Comparison of ENCODE assay signal across 1 cellular context in the genomic region with DNA sequence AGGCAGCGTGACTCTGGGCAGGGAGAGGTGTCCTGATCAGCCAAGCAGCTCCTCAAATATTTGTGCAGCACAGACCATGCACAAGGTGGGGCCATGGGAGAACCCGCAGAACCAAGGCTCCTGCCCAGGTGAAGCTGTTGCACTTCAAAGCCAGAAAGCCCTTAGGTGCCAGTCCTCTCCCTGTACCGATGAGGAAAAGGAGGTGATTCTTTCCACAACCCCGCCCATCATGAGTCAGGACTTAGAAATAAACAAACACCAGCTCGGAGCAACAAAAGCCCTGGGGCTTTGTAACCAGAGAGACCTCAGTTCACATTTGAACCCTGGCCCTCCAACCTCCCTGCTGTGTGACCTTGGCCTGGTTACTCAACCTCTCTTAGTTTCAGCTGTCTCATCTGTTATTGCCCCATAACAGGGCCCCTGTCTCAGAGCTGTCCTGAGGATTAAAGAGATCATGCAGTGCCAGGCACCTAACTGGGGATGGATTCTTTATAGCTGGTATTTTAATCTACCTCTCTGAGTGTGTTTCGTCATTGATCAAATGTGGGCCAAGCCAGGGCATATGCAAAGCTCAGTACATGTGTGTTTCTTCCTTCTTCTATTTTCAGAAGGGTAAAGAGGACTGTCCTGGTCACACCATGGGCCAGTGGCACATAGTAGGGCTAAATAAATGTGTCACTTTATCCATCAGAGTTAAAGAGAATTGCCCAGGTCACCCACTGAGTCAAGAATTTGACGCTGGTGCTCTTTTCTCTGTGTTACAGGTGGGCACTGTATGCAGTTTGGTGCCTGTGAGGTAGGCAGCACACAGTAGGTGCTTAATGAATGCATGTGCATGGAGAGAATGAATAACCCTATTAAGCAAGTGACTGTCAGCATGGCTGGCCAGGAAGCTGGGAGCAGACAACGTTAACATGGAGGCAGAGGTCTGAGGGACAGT.
TF ChIP-seq lines count a peak whose summit lies in the region.

No MANE protein-coding gene starts in this region.

TF ChIP-seq in HepG2, 621 proteins besides CTCF, POLR2A, EP300 and RAD21 (continued from another document and continues in another):
- TF ChIP-seq, protein P1, sequence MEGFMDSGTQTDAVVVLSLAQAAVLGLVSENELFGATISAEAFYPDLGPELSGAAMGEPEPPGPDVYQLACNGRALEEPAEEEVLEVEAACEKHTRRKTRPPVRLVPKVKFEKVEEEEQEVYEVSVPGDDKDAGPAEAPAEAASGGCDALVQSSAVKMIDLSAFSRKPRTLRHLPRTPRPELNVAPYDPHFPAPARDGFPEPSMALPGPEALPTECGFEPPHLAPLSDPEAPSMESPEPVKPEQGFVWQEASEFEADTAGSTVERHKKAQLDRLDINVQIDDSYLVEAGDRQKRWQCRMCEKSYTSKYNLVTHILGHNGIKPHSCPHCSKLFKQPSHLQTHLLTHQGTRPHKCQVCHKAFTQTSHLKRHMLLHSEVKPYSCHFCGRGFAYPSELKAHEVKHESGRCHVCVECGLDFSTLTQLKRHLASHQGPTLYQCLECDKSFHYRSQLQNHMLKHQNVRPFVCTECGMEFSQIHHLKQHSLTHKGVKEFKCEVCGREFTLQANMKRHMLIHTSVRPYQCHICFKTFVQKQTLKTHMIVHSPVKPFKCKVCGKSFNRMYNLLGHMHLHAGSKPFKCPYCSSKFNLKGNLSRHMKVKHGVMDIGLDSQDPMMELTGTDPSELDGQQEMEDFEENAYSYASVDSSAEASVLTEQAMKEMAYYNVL (CRISPR knock-in tag; IDR thresholded peaks at IDR 0.05; ENCODE audit: borderline replicate concordance), result peak; percentile 14; the same call in 1 of the 2 replicates
- TF ChIP-seq ZSCAN29 (CRISPR knock-in tag; conservative IDR thresholded peaks at IDR 0.05) (peak; percentile 71; the same call in 1 of the 2 replicates), XBP1 (CRISPR knock-in tag; IDR thresholded peaks at IDR 0.05) (no peak), ZSCAN31 (CRISPR knock-in tag; IDR thresholded peaks at IDR 0.05; ENCODE audit: low read depth) (no peak), PPARG (CRISPR knock-in tag; conservative IDR thresholded peaks at IDR 0.05) (peak; percentile 87), ZNF761 (CRISPR knock-in tag; conservative IDR thresholded peaks at IDR 0.05) (0 out of 2 replicates have a peak, but pooled peaks have one; percentile 23), REPIN1 (CRISPR knock-in tag; IDR thresholded peaks at IDR 0.05; ENCODE audit: borderline replicate concordance, low read depth) (0 out of 2 replicates have a peak, but pooled peaks have one; percentile 24), ZNF331 (CRISPR knock-in tag; IDR thresholded peaks at IDR 0.05) (peak; percentile 55; the same call in 1 of the 2 replicates), ZNF317 (CRISPR knock-in tag; IDR thresholded peaks at IDR 0.05) (0 out of 2 replicates have a peak, but pooled peaks have one; percentile 31), RBFOX2 (IDR thresholded peaks at IDR 0.05; ENCODE audit: low read depth, low read length) (0 out of 2 replicates have a peak, but pooled peaks have one; percentile 28), SAP130 (CRISPR knock-in tag; IDR thresholded peaks at IDR 0.05; ENCODE audit: low read depth) (peak; percentile 70), ZNF10 (CRISPR knock-in tag; IDR thresholded peaks at IDR 0.05; ENCODE audit: borderline replicate concordance, low read depth) (no peak), ZBTB8A (CRISPR knock-in tag; IDR thresholded peaks at IDR 0.05; ENCODE audit: borderline replicate concordance, low read depth) (0 out of 2 replicates have a peak, but pooled peaks have one; percentile 53), ZNF225 (CRISPR knock-in tag; IDR thresholded peaks at IDR 0.05) (0 out of 2 replicates have a peak, but pooled peaks have one; percentile 9), ASH2L (IDR thresholded peaks at IDR 0.05; ENCODE audit: insufficient read length, low read depth, low read length) (peak; percentile 39), KDM6A (CRISPR knock-in tag; IDR thresholded peaks at IDR 0.05; ENCODE audit: low read depth) (peak; percentile 72; the same call in 1 of the 2 replicates), MZF1 (CRISPR knock-in tag; IDR thresholded peaks at IDR 0.05; ENCODE audit: borderline replicate concordance) (no peak), REL (CRISPR knock-in tag; conservative IDR thresholded peaks at IDR 0.05) (no peak), FOXJ3 (CRISPR knock-in tag; IDR thresholded peaks at IDR 0.05; ENCODE audit: borderline replicate concordance) (no peak; the same call in 1 of the 2 replicates), ZNF543 (CRISPR knock-in tag; IDR thresholded peaks at IDR 0.05) (peak; percentile 47; the same call in 1 of the 2 replicates), MYC (CRISPR knock-in tag; IDR thresholded peaks at IDR 0.05; ENCODE audit: borderline replicate concordance) (no peak), KMT2B (CRISPR knock-in tag; IDR thresholded peaks at IDR 0.05) (0 out of 2 replicates have a peak, but pooled peaks have one; percentile 54), ZNF296 (CRISPR knock-in tag; conservative IDR thresholded peaks at IDR 0.05) (no peak), CEBPG (CRISPR knock-in tag; IDR thresholded peaks at IDR 0.05) (peak; percentile 94), RELA (CRISPR knock-in tag; IDR thresholded peaks at IDR 0.05) (no peak), EHMT2 (IDR thresholded peaks at IDR 0.05; ENCODE audit: borderline replicate concordance, low read depth, low read length) (no peak), NCOR1 (IDR thresholded peaks at IDR 0.05; ENCODE audit: borderline replicate concordance, low read length) (peak; percentile 85), ZNF777 (CRISPR knock-in tag; IDR thresholded peaks at IDR 0.05) (no peak), ARHGAP35 (CRISPR knock-in tag; IDR thresholded peaks at IDR 0.05; ENCODE audit: borderline replicate concordance) (no peak), ZNF577 (CRISPR knock-in tag; IDR thresholded peaks at IDR 0.05; ENCODE audit: borderline replicate concordance, low read depth) (no peak), FOXA3 (CRISPR knock-in tag; IDR thresholded peaks at IDR 0.05) (peak; percentile 68), ATF7 (IDR thresholded peaks at IDR 0.05) (no peak), ATF7 (CRISPR knock-in tag; IDR thresholded peaks at IDR 0.05) (peak; percentile 26; the same call in 1 of the 2 replicates), ZNF256 (CRISPR knock-in tag; conservative IDR thresholded peaks at IDR 0.05) (no peak), ZNF788 (CRISPR knock-in tag; IDR thresholded peaks at IDR 0.05; ENCODE audit: borderline replicate concordance) (peak; percentile 15; the same call in 1 of the 2 replicates), PITX1 (CRISPR knock-in tag; IDR thresholded peaks at IDR 0.05) (peak; percentile 71), SRY (CRISPR knock-in tag; IDR thresholded peaks at IDR 0.05) (no peak)
- TF ChIP-seq, protein P2, sequence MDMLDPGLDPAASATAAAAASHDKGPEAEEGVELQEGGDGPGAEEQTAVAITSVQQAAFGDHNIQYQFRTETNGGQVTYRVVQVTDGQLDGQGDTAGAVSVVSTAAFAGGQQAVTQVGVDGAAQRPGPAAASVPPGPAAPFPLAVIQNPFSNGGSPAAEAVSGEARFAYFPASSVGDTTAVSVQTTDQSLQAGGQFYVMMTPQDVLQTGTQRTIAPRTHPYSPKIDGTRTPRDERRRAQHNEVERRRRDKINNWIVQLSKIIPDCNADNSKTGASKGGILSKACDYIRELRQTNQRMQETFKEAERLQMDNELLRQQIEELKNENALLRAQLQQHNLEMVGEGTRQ (IDR thresholded peaks at IDR 0.05; ENCODE audit: low read depth, low read length), result no peak
- TF ChIP-seq, protein P2 (CRISPR knock-in tag; IDR thresholded peaks at IDR 0.05; ENCODE audit: borderline replicate concordance), result no peak
- TF ChIP-seq, protein P3, sequence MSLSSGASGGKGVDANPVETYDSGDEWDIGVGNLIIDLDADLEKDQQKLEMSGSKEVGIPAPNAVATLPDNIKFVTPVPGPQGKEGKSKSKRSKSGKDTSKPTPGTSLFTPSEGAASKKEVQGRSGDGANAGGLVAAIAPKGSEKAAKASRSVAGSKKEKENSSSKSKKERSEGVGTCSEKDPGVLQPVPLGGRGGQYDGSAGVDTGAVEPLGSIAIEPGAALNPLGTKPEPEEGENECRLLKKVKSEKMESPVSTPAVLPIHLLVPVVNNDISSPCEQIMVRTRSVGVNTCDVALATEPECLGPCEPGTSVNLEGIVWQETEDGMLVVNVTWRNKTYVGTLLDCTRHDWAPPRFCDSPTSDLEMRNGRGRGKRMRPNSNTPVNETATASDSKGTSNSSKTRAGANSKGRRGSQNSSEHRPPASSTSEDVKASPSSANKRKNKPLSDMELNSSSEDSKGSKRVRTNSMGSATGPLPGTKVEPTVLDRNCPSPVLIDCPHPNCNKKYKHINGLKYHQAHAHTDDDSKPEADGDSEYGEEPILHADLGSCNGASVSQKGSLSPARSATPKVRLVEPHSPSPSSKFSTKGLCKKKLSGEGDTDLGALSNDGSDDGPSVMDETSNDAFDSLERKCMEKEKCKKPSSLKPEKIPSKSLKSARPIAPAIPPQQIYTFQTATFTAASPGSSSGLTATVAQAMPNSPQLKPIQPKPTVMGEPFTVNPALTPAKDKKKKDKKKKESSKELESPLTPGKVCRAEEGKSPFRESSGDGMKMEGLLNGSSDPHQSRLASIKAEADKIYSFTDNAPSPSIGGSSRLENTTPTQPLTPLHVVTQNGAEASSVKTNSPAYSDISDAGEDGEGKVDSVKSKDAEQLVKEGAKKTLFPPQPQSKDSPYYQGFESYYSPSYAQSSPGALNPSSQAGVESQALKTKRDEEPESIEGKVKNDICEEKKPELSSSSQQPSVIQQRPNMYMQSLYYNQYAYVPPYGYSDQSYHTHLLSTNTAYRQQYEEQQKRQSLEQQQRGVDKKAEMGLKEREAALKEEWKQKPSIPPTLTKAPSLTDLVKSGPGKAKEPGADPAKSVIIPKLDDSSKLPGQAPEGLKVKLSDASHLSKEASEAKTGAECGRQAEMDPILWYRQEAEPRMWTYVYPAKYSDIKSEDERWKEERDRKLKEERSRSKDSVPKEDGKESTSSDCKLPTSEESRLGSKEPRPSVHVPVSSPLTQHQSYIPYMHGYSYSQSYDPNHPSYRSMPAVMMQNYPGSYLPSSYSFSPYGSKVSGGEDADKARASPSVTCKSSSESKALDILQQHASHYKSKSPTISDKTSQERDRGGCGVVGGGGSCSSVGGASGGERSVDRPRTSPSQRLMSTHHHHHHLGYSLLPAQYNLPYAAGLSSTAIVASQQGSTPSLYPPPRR (CRISPR knock-in tag; IDR thresholded peaks at IDR 0.05; ENCODE audit: borderline replicate concordance), result peak; percentile 48; the same call in 1 of the 2 replicates
- TF ChIP-seq, protein P4, sequence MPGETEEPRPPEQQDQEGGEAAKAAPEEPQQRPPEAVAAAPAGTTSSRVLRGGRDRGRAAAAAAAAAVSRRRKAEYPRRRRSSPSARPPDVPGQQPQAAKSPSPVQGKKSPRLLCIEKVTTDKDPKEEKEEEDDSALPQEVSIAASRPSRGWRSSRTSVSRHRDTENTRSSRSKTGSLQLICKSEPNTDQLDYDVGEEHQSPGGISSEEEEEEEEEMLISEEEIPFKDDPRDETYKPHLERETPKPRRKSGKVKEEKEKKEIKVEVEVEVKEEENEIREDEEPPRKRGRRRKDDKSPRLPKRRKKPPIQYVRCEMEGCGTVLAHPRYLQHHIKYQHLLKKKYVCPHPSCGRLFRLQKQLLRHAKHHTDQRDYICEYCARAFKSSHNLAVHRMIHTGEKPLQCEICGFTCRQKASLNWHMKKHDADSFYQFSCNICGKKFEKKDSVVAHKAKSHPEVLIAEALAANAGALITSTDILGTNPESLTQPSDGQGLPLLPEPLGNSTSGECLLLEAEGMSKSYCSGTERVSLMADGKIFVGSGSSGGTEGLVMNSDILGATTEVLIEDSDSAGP (CRISPR knock-in tag; IDR thresholded peaks at IDR 0.05; ENCODE audit: borderline replicate concordance), result 0 out of 2 replicates have a peak, but pooled peaks have one; percentile 17
- TF ChIP-seq, protein P5, sequence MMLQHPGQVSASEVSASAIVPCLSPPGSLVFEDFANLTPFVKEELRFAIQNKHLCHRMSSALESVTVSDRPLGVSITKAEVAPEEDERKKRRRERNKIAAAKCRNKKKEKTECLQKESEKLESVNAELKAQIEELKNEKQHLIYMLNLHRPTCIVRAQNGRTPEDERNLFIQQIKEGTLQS (CRISPR knock-in tag; IDR thresholded peaks at IDR 0.05), result peak; percentile 65; the same call in 1 of the 2 replicates
- TF ChIP-seq, protein P6, sequence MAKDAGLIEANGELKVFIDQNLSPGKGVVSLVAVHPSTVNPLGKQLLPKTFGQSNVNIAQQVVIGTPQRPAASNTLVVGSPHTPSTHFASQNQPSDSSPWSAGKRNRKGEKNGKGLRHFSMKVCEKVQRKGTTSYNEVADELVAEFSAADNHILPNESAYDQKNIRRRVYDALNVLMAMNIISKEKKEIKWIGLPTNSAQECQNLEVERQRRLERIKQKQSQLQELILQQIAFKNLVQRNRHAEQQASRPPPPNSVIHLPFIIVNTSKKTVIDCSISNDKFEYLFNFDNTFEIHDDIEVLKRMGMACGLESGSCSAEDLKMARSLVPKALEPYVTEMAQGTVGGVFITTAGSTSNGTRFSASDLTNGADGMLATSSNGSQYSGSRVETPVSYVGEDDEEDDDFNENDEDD (CRISPR knock-in tag; IDR thresholded peaks at IDR 0.05; ENCODE audit: borderline replicate concordance), result 0 out of 2 replicates have a peak, but pooled peaks have one; percentile 21
- TF ChIP-seq, protein P7, sequence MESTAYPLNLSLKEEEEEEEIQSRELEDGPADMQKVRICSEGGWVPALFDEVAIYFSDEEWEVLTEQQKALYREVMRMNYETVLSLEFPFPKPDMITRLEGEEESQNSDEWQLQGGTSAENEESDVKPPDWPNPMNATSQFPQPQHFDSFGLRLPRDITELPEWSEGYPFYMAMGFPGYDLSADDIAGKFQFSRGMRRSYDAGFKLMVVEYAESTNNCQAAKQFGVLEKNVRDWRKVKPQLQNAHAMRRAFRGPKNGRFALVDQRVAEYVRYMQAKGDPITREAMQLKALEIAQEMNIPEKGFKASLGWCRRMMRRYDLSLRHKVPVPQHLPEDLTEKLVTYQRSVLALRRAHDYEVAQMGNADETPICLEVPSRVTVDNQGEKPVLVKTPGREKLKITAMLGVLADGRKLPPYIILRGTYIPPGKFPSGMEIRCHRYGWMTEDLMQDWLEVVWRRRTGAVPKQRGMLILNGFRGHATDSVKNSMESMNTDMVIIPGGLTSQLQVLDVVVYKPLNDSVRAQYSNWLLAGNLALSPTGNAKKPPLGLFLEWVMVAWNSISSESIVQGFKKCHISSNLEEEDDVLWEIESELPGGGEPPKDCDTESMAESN (CRISPR knock-in tag; conservative IDR thresholded peaks at IDR 0.05), result 0 out of 2 replicates have a peak, but pooled peaks have one; percentile 17
- TF ChIP-seq, protein P8, sequence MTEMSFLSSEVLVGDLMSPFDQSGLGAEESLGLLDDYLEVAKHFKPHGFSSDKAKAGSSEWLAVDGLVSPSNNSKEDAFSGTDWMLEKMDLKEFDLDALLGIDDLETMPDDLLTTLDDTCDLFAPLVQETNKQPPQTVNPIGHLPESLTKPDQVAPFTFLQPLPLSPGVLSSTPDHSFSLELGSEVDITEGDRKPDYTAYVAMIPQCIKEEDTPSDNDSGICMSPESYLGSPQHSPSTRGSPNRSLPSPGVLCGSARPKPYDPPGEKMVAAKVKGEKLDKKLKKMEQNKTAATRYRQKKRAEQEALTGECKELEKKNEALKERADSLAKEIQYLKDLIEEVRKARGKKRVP (CRISPR knock-in tag; IDR thresholded peaks at IDR 0.05), result 0 out of 4 replicates have a peak, but pooled peaks of 1 of the 2 experiments have one; percentile 33
